In genomic region chr13:109999659-110000533, GRCh38 we compare ENCODE assay signal across 16 cellular contexts.
"Had no signal": no experiment of that assay in that cellular context is flagged by ENCODE, and none has a peak within 500 bp of the region (broad histone marks: within the 10 kb centered on the region; RNA-seq: fewer than 3 reads in every experiment).

No MANE protein-coding gene starts in this region.

- H3K9me3 Mint-ChIP-seq: activated naive CD4-positive, alpha-beta T cell treated with anti-CD3 and anti-CD28 coated beads, Interleukin-2, amount 50 U/mL, for 24 hours; stimulated activated naive CD8-positive, alpha-beta T cell treated with anti-CD3 and anti-CD28 coated beads, Interleukin-15, amount 100 ng/mL, for 72 hours had no signal

- H3K4me3 ChIP-seq: esophagus muscularis mucosa, lung, ovary, smooth muscle cell, suprapubic skin, transverse colon had no signal

- ATAC-seq: stimulated activated naive CD8-positive, alpha-beta T cell treated with anti-CD3 and anti-CD28 coated beads, Interleukin-15, amount 100 ng/mL, for 72 hours had no signal

- H3K4me3 Mint-ChIP-seq: activated naive CD4-positive, alpha-beta T cell treated with anti-CD3 and anti-CD28 coated beads, Interleukin-2, amount 50 U/mL, for 24 hours; stimulated activated naive CD8-positive, alpha-beta T cell treated with anti-CD3 and anti-CD28 coated beads, Interleukin-15, amount 100 ng/mL, for 72 hours had no signal

- H3K4me1 ChIP-seq: esophagus muscularis mucosa, suprapubic skin, transverse colon had no signal

- H3K36me3 Mint-ChIP-seq: activated naive CD4-positive, alpha-beta T cell treated with anti-CD3 and anti-CD28 coated beads, Interleukin-2, amount 50 U/mL, for 24 hours had no signal

- H3K36me3 ChIP-seq: esophagus muscularis mucosa, ovary, suprapubic skin, transverse colon, WERI-Rb-1 had no signal

- H3K4me1 Mint-ChIP-seq: activated naive CD4-positive, alpha-beta T cell treated with anti-CD3 and anti-CD28 coated beads, Interleukin-2, amount 50 U/mL, for 24 hours; stimulated activated naive CD8-positive, alpha-beta T cell treated with anti-CD3 and anti-CD28 coated beads, Interleukin-15, amount 100 ng/mL, for 72 hours had no signal

- H3K27ac ChIP-seq: esophagus muscularis mucosa, ovary, suprapubic skin, transverse colon, WERI-Rb-1 had no signal

- H3K9me3 ChIP-seq: esophagus muscularis mucosa, ovary, suprapubic skin, transverse colon had no signal

- H3K27ac Mint-ChIP-seq: activated naive CD4-positive, alpha-beta T cell treated with anti-CD3 and anti-CD28 coated beads, Interleukin-2, amount 50 U/mL, for 24 hours; stimulated activated naive CD8-positive, alpha-beta T cell treated with anti-CD3 and anti-CD28 coated beads, Interleukin-15, amount 100 ng/mL, for 72 hours had no signal

- H3K27me3 ChIP-seq: esophagus muscularis mucosa, ovary, suprapubic skin, transverse colon had no signal

- DNase-seq: activated CD4-positive, alpha-beta T cell treated with anti-CD3 and anti-CD28 coated beads for 1 hour; activated gamma-delta T cell; cerebellar nuclear complex; dermis blood vessel endothelial cell; effector memory CD4-positive, alpha-beta T cell; ovary; stimulated activated CD4-positive, alpha-beta T cell treated with anti-CD3 and anti-CD28 coated beads, Interleukin-4, amount 100 ng/mL, for 1 hour; stimulated activated naive CD8-positive, alpha-beta T cell treated with anti-CD3 and anti-CD28 coated beads, Interleukin-15, amount 100 ng/mL, for 72 hours; T-helper 2 cell; transverse colon; WERI-Rb-1 had no signal
